In genomic region chr9:114953917-114954316, GRCh38 we compare ENCODE assay signal across 9 cellular contexts. TPM values are rescaled to one million over a fixed set of nuclear protein-coding genes. Genes with fewer than 3 reads are reported as not detected.
A peak's percentile ranks its signal among the peaks of the same experiment; 100 is the strongest.
DNase-seq lines count a peak whose midpoint lies in the region; ATAC-seq and TF ChIP-seq lines count a peak whose summit lies in the region.
"Had no signal": no experiment of that assay in that cellular context is flagged by ENCODE, and none has a peak within 500 bp of the region (broad histone marks: within the 10 kb centered on the region; RNA-seq: fewer than 3 reads in every experiment).

No MANE protein-coding gene starts in this region.

- H4K20me1 ChIP-seq in GM23248 (ENCODE audit: insufficient read depth): no peaks in the 10 kb centered on the region

- no peaks in the 10 kb centered on the region for H3K9me2 ChIP-seq in GM23248 (ENCODE audit: insufficient read depth)

- H3K4me3 Mint-ChIP-seq in CD4-positive, alpha-beta T cell: no peak overlapping the region

- H3K27me3 ChIP-seq in GM23248 (replicated peaks; ENCODE audit: insufficient read depth): no peaks in the 10 kb centered on the region
- H3K27me3 ChIP-seq in CD4-positive, alpha-beta T cell (ENCODE audit: control insufficient read depth, insufficient read depth, low read length): no peaks in the 10 kb centered on the region

- H3K27ac Mint-ChIP-seq in CD4-positive, alpha-beta T cell: no peak overlapping the region

- CTCF ChIA-PET in RWPE1 (lab: Yijun Ruan, JAX): interaction anchor here (0.6 to 1.1 kb wide), 5 partner anchors 26 to 557 kb away, joined by 3 to 4 read pairs (median 3); no protein-coding TSS in a partner anchor
- CTCF ChIA-PET in CD4-positive, alpha-beta T cell (lab: Charles Lee): no interaction called here

- WGBS in GM23248 (ENCODE audit: low coverage in 1 of 2, low lambda C conversion rate in 2 of 2, missing lambda C conversion rate in 2 of 2), 2 experiments: 1 to 3% methylated on average over 6 to 7 of the region's 7 CpGs

- H3K4me2 ChIP-seq in GM23248 (ENCODE audit: unreplicated experiment): peak overlapping the region; percentile 81

- in situ Hi-C loops in GM23248 (cut with MboI): no loop called here

- no peaks in the 10 kb centered on the region for H3K79me2 ChIP-seq in GM23248 (ENCODE audit: insufficient read depth)

- H3K4me1 ChIP-seq in GM23248 (ENCODE audit: insufficient read depth): peaks cover 14% of the 10 kb centered on the region

- peaks cover 25% of the 10 kb centered on the region for H3K4me1 Mint-ChIP-seq in CD4-positive, alpha-beta T cell (ENCODE audit: low read depth)

- intact Hi-C loops in sciatic nerve (cut with DNase I): no loop called here
- intact Hi-C loops in CD4-positive, alpha-beta T cell (cut with DNase I, micrococcal nuclease): no loop called here

- no peak for TF ChIP-seq CTCF in RWPE1 (conservative IDR thresholded peaks at IDR 0.05; ENCODE audit: low read depth)
- TF ChIP-seq CTCF in CD4-positive, alpha-beta T cell (IDR thresholded peaks at IDR 0.05): no peak

- H3K9ac ChIP-seq in GM23248: no peak overlapping the region

- no peaks in the 10 kb centered on the region for H3K36me3 Mint-ChIP-seq in CD4-positive, alpha-beta T cell (ENCODE audit: low read depth)

- no peak overlapping the region for H2AFZ ChIP-seq in GM23248

- H3K27ac ChIP-seq in GM23248: peak overlapping the region; percentile 24; the same call in 1 of the 2 replicates
- H3K27ac ChIP-seq in RWPE1: peak overlapping the region; percentile 65
- H3K27ac ChIP-seq in CD4-positive, alpha-beta T cell (ENCODE audit: low read depth, low read length): no peak overlapping the region

- no peaks in the 10 kb centered on the region for H3K36me3 ChIP-seq in GM23248 (ENCODE audit: low read depth)

- no peaks in the 10 kb centered on the region for H3K27me3 Mint-ChIP-seq in CD4-positive, alpha-beta T cell

- DNase-seq in GM23248 (peak; percentile 93), RWPE1 (ENCODE audit: low spot score) (peak; percentile 74), fibroblast of the conjunctiva (ENCODE audit: low read depth) (peak; percentile 65), sciatic nerve (ENCODE audit: low spot score) (no peak), NCI-H1092 (lab: John Stamatoyannopoulos, UW) (no peak), NCI-H1105 treated with DMSO at 0.1 percent for 48 hours (lab: John Stamatoyannopoulos, UW) (no peak), ecto neural progenitor cell (ENCODE audit: low spot score) (no peak)
- DNase-seq in CD4-positive, alpha-beta T cell: no peak
- DNase-seq: NCI-H1694 had no signal

- peaks cover 12% of the 10 kb centered on the region for H3F3A ChIP-seq in GM23248 (ENCODE audit: insufficient read depth)

- POLR2A ChIA-PET in RWPE1 (lab: Yijun Ruan, JAX; ENCODE audit: low non-redundant PET): no interaction called here
- POLR2A ChIA-PET in CD4-positive, alpha-beta T cell (lab: Charles Lee): no interaction called here

- no peak overlapping the region for H3K4me3 ChIP-seq in GM23248

- ATAC-seq in sciatic nerve: peak; percentile 86
- ATAC-seq in CD4-positive, alpha-beta T cell (ENCODE audit: poor library complexity): no peak

- peaks cover under 1% of the 10 kb centered on the region for H3K9me3 Mint-ChIP-seq in CD4-positive, alpha-beta T cell

- no peaks in the 10 kb centered on the region for H3K9me3 ChIP-seq in GM23248 (ENCODE audit: low read depth)
- H3K9me3 ChIP-seq in CD4-positive, alpha-beta T cell (ENCODE audit: control insufficient read depth, low read length): no peaks in the 10 kb centered on the region

RNA-seq across cellular contexts. Expression of gene TNFSF8, which starts 23.5 kb away (rescaled TPM):
- not detected in 2 replicates for total RNA-seq in GM23248 (2014; rRNA removed; shearing (Covaris generic))
- not detected in 2 replicates for polyA plus RNA-seq in GM23248 (2016; fragmentation: Nextera tagmentation; extraction: Ambion mirVana)
- total RNA-seq in sciatic nerve: 3.1 TPM
- 10 to 100 TPM; 70.9 to 71.6 TPM for total RNA-seq in CD4-positive, alpha-beta T cell

Comparison
In these comparisons a context has a peak if more than half of its experiments do, and no peak if none do; other contexts are left out.
1. DNase-seq: peak in GM23248 (single experiment), RWPE1 (single experiment) and fibroblast of the conjunctiva (single experiment); none in sciatic nerve (single experiment), NCI-H1092 (single experiment), NCI-H1105 treated with DMSO at 0.1 percent for 48 hours (single experiment), ecto neural progenitor cell (single experiment) and CD4-positive, alpha-beta T cell (0 of 10).
2. RNA of gene TNFSF8, which starts 23.5 kb away (total RNA-seq): 70.9 to 71.6 TPM in CD4-positive, alpha-beta T cell; 3.1 TPM in sciatic nerve (single experiment) and not detected in GM23248; every median in the first group is over 10 times any median in the second.